1 cellular context compared by ENCODE assay signal in the genomic region with DNA sequence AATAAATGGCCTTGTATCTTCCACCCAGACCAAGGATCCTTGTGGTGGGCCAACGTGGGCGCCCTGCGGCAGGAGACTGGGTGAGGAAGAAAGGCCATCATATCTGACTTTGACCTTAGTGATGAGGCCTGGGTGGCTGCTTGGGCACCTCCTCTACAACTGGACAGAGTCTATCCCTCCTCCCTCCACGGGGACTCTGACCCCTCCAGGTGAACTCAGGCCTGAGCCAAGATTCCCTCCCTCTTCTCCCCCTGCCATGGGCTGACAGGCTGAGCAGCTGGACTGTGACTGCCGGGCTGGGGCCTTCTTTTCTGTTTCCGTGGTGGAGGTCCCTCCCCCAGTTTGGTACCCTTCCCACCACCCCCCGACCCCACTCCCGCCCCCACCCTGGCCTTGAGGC.
A peak's percentile ranks its signal among the peaks of the same experiment; 100 is the strongest.
TF ChIP-seq lines count a peak whose summit lies in the region.

No MANE protein-coding gene starts in this region.

TF ChIP-seq in HepG2, 621 proteins besides CTCF, POLR2A, EP300 and RAD21 (continued from another document and continues in another):
- TF ChIP-seq, protein P1, sequence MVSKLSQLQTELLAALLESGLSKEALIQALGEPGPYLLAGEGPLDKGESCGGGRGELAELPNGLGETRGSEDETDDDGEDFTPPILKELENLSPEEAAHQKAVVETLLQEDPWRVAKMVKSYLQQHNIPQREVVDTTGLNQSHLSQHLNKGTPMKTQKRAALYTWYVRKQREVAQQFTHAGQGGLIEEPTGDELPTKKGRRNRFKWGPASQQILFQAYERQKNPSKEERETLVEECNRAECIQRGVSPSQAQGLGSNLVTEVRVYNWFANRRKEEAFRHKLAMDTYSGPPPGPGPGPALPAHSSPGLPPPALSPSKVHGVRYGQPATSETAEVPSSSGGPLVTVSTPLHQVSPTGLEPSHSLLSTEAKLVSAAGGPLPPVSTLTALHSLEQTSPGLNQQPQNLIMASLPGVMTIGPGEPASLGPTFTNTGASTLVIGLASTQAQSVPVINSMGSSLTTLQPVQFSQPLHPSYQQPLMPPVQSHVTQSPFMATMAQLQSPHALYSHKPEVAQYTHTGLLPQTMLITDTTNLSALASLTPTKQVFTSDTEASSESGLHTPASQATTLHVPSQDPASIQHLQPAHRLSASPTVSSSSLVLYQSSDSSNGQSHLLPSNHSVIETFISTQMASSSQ (IDR thresholded peaks at IDR 0.05; ENCODE audit: low read depth), result no peak
- TF ChIP-seq, protein P1 (CRISPR knock-in tag; IDR thresholded peaks at IDR 0.05; ENCODE audit: borderline replicate concordance), result no peak
- no peak for TF ChIP-seq ZBTB8A (CRISPR knock-in tag; IDR thresholded peaks at IDR 0.05; ENCODE audit: borderline replicate concordance, low read depth)
- TF ChIP-seq, protein P2, sequence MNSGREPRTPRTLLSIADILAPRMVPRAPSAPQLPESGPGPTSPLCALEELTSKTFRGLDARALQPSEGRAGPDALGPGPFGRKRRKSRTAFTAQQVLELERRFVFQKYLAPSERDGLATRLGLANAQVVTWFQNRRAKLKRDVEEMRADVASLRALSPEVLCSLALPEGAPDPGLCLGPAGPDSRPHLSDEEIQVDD (CRISPR knock-in tag; IDR thresholded peaks at IDR 0.05; ENCODE audit: borderline replicate concordance), result no peak
- no peak for TF ChIP-seq ZNF431 (CRISPR knock-in tag; IDR thresholded peaks at IDR 0.05; ENCODE audit: borderline replicate concordance, low read depth)
- no peak for TF ChIP-seq REL (CRISPR knock-in tag; conservative IDR thresholded peaks at IDR 0.05)
- TF ChIP-seq, protein P3, sequence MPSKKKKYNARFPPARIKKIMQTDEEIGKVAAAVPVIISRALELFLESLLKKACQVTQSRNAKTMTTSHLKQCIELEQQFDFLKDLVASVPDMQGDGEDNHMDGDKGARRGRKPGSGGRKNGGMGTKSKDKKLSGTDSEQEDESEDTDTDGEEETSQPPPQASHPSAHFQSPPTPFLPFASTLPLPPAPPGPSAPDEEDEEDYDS (CRISPR knock-in tag; IDR thresholded peaks at IDR 0.05), result no peak
- TF ChIP-seq, protein P4, sequence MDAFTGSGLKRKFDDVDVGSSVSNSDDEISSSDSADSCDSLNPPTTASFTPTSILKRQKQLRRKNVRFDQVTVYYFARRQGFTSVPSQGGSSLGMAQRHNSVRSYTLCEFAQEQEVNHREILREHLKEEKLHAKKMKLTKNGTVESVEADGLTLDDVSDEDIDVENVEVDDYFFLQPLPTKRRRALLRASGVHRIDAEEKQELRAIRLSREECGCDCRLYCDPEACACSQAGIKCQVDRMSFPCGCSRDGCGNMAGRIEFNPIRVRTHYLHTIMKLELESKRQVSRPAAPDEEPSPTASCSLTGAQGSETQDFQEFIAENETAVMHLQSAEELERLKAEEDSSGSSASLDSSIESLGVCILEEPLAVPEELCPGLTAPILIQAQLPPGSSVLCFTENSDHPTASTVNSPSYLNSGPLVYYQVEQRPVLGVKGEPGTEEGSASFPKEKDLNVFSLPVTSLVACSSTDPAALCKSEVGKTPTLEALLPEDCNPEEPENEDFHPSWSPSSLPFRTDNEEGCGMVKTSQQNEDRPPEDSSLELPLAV (CRISPR knock-in tag; conservative IDR thresholded peaks at IDR 0.05; ENCODE audit: low read depth), result no peak
- no peak for TF ChIP-seq HNF1B (CRISPR knock-in tag; IDR thresholded peaks at IDR 0.05)
- no peak for TF ChIP-seq CAMTA2 (CRISPR knock-in tag; IDR thresholded peaks at IDR 0.05; ENCODE audit: borderline replicate concordance)
- TF ChIP-seq ZNF780A (CRISPR knock-in tag; IDR thresholded peaks at IDR 0.05), result no peak
- no peak for TF ChIP-seq TBP (CRISPR knock-in tag; IDR thresholded peaks at IDR 0.05)
- no peak for TF ChIP-seq ZNF280B (CRISPR knock-in tag; IDR thresholded peaks at IDR 0.05; ENCODE audit: borderline replicate concordance)
- TF ChIP-seq ZNF224 (CRISPR knock-in tag; IDR thresholded peaks at IDR 0.05), result no peak
- no peak for TF ChIP-seq ZNF598 (CRISPR knock-in tag; IDR thresholded peaks at IDR 0.05; ENCODE audit: borderline replicate concordance)
- no peak for TF ChIP-seq ZFP1 (CRISPR knock-in tag; IDR thresholded peaks at IDR 0.05)
- no peak for TF ChIP-seq NCOR1 (IDR thresholded peaks at IDR 0.05; ENCODE audit: borderline replicate concordance, low read length)
- no peak for TF ChIP-seq ZFP62 (CRISPR knock-in tag; IDR thresholded peaks at IDR 0.05)
- TF ChIP-seq ZNF30 (CRISPR knock-in tag; IDR thresholded peaks at IDR 0.05), result no peak
- peak; percentile 24; the same call in 1 of the 2 replicates for TF ChIP-seq ETV5 (CRISPR knock-in tag; IDR thresholded peaks at IDR 0.05; ENCODE audit: borderline replicate concordance)
- no peak for TF ChIP-seq ZSCAN9 (CRISPR knock-in tag; IDR thresholded peaks at IDR 0.05; ENCODE audit: borderline replicate concordance)
- no peak for TF ChIP-seq PLRG1 (conservative IDR thresholded peaks at IDR 0.05)
- TF ChIP-seq, protein P5, sequence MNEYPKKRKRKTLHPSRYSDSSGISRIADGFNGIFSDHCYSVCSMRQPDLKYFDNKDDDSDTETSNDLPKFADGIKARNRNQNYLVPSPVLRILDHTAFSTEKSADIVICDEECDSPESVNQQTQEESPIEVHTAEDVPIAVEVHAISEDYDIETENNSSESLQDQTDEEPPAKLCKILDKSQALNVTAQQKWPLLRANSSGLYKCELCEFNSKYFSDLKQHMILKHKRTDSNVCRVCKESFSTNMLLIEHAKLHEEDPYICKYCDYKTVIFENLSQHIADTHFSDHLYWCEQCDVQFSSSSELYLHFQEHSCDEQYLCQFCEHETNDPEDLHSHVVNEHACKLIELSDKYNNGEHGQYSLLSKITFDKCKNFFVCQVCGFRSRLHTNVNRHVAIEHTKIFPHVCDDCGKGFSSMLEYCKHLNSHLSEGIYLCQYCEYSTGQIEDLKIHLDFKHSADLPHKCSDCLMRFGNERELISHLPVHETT (CRISPR knock-in tag; conservative IDR thresholded peaks at IDR 0.05), result no peak
- TF ChIP-seq FOXO1 (CRISPR knock-in tag; IDR thresholded peaks at IDR 0.05), result no peak
- TF ChIP-seq GFI1 (CRISPR knock-in tag; IDR thresholded peaks at IDR 0.05; ENCODE audit: borderline replicate concordance), result no peak
- no peak for TF ChIP-seq ZNF605 (CRISPR knock-in tag; IDR thresholded peaks at IDR 0.05)
- no peak for TF ChIP-seq CCDC6 (CRISPR knock-in tag; IDR thresholded peaks at IDR 0.05)
- TF ChIP-seq GATA4 (IDR thresholded peaks at IDR 0.05; ENCODE audit: borderline replicate concordance, low read depth), result no peak
- TF ChIP-seq RARA (CRISPR knock-in tag; IDR thresholded peaks at IDR 0.05), result peak; percentile 55
- no peak for TF ChIP-seq ZNF207 (IDR thresholded peaks at IDR 0.05; ENCODE audit: borderline replicate concordance)
- no peak for TF ChIP-seq FOXM1 (CRISPR knock-in tag; IDR thresholded peaks at IDR 0.05)
- no peak for TF ChIP-seq ATRX (CRISPR knock-in tag; IDR thresholded peaks at IDR 0.05; ENCODE audit: borderline replicate concordance)
- no peak for TF ChIP-seq POLR2AphosphoS2 (IDR thresholded peaks at IDR 0.05; ENCODE audit: low read depth, low read length)
- TF ChIP-seq, protein P6, sequence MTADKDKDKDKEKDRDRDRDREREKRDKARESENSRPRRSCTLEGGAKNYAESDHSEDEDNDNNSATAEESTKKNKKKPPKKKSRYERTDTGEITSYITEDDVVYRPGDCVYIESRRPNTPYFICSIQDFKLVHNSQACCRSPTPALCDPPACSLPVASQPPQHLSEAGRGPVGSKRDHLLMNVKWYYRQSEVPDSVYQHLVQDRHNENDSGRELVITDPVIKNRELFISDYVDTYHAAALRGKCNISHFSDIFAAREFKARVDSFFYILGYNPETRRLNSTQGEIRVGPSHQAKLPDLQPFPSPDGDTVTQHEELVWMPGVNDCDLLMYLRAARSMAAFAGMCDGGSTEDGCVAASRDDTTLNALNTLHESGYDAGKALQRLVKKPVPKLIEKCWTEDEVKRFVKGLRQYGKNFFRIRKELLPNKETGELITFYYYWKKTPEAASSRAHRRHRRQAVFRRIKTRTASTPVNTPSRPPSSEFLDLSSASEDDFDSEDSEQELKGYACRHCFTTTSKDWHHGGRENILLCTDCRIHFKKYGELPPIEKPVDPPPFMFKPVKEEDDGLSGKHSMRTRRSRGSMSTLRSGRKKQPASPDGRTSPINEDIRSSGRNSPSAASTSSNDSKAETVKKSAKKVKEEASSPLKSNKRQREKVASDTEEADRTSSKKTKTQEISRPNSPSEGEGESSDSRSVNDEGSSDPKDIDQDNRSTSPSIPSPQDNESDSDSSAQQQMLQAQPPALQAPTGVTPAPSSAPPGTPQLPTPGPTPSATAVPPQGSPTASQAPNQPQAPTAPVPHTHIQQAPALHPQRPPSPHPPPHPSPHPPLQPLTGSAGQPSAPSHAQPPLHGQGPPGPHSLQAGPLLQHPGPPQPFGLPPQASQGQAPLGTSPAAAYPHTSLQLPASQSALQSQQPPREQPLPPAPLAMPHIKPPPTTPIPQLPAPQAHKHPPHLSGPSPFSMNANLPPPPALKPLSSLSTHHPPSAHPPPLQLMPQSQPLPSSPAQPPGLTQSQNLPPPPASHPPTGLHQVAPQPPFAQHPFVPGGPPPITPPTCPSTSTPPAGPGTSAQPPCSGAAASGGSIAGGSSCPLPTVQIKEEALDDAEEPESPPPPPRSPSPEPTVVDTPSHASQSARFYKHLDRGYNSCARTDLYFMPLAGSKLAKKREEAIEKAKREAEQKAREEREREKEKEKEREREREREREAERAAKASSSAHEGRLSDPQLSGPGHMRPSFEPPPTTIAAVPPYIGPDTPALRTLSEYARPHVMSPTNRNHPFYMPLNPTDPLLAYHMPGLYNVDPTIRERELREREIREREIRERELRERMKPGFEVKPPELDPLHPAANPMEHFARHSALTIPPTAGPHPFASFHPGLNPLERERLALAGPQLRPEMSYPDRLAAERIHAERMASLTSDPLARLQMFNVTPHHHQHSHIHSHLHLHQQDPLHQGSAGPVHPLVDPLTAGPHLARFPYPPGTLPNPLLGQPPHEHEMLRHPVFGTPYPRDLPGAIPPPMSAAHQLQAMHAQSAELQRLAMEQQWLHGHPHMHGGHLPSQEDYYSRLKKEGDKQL (CRISPR knock-in tag; IDR thresholded peaks at IDR 0.05; ENCODE audit: low read depth), result no peak
- TF ChIP-seq SP140L (CRISPR knock-in tag; IDR thresholded peaks at IDR 0.05; ENCODE audit: borderline replicate concordance), result no peak
- TF ChIP-seq ZNF276 (CRISPR knock-in tag; IDR thresholded peaks at IDR 0.05; ENCODE audit: low read depth), result no peak
- no peak for TF ChIP-seq ZNF124 (CRISPR knock-in tag; IDR thresholded peaks at IDR 0.05)
- no peak for TF ChIP-seq HMGA1 (CRISPR knock-in tag; conservative IDR thresholded peaks at IDR 0.05)
- TF ChIP-seq ZNF652 (CRISPR knock-in tag; IDR thresholded peaks at IDR 0.05; ENCODE audit: borderline replicate concordance, low read depth), result no peak
